ENCODE assay signal across 9 cellular contexts in the genomic region with DNA sequence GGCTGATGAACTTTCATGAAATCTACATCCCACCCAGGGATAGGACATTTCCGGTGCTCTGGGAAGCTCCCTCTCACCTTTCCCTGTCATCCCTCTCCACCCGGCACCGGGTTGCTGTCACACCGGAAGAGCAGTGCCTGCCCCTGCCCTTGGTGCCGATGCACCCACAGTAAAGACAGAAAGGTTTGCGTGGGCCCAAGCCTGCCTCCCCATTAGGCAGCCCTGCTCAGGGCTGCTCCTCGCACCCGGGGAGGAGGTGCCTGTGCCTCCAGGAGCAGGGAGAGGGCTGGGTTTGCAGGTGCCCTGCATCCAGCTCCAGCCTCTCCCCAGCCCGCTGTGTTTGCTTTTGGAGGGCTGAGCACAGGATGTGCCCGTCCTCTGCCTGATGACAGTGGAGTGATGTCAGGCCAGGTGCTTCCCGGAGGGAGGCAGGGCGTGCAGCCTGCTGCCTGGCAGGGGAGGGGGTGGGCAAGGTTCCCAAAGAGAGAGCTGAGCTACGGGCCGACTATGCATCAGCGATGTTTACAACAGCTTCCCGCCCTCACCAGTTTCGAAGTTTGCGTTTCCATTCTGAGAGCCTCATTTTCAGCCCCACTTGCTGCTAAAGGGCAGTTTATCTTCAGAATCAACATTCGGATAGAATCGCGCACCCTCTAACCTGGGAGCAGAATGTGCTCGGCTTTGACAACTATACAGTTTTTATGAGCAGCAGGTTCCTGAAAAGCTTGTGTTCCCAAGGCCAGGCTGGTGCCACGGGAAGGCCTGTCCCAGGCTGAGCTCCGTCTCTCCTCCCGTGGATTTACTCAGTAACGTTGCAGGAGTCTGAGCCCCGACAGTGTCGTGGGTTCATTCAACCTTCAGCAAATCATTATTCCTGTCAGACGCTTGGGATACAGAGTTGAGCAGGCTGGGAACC.
A peak's percentile ranks its signal among the peaks of the same experiment; 100 is the strongest.
DNase-seq lines count a peak whose midpoint lies in the region; ATAC-seq and TF ChIP-seq lines count a peak whose summit lies in the region.
"Had no signal": no experiment of that assay in that cellular context is flagged by ENCODE, and none has a peak within 500 bp of the region (broad histone marks: within the 10 kb centered on the region; RNA-seq: fewer than 3 reads in every experiment).

No MANE protein-coding gene starts in this region.

- peak in 2 of 5 donors; percentile 25 to 33 for DNase-seq in heart left ventricle
- DNase-seq in Right ventricle myocardium inferior (ENCODE audit: missing footprints): no peak
- DNase-seq in activated T-cell treated with anti-CD3 and anti-CD28 coated beads, Interleukin-2, amount 50 U/mL, for 4 hours: peak; percentile 11
- peak; percentile 53 for DNase-seq in iPS-NIHi11 (ENCODE audit: low spot score)
- DNase-seq in vagina (ENCODE audit: extremely low spot score in 2 of 2): no peak
- no peak for DNase-seq in progenitor cell of endocrine pancreas (ENCODE audit: low spot score, unreplicated experiment)
- no peak for DNase-seq in ascending aorta (ENCODE audit: low spot score in 2 of 2)
- DNase-seq: islet precursor cell had no signal

- H3K4me3 Mint-ChIP-seq in activated T-cell treated with anti-CD3 and anti-CD28 coated beads, Interleukin-2, amount 50 U/mL, for 4 hours: no peak overlapping the region
- no peak overlapping the region for H3K4me3 Mint-ChIP-seq in progenitor cell of endocrine pancreas (ENCODE audit: low read depth)

- ATAC-seq in heart left ventricle (peak in 3 of 4 donors; percentile 33 to 90 (median 35)), Right ventricle myocardium inferior (no peak), GM21737 (IDR thresholded peaks at IDR 0.05; ENCODE audit: unreplicated experiment) (no peak)
- ATAC-seq in activated T-cell treated with anti-CD3 and anti-CD28 coated beads, Interleukin-2, amount 50 U/mL, for 4 hours: peak; percentile 73 to 79

- H3K27me3 Mint-ChIP-seq in activated T-cell treated with anti-CD3 and anti-CD28 coated beads, Interleukin-2, amount 50 U/mL, for 4 hours (ENCODE audit: low read depth): peaks cover 2% of the 10 kb centered on the region
- peaks cover 40% of the 10 kb centered on the region for H3K27me3 Mint-ChIP-seq in progenitor cell of endocrine pancreas

- no peak overlapping the region for H3K4me3 ChIP-seq in heart left ventricle
- H3K4me3 ChIP-seq in vagina: no peak overlapping the region
- H3K4me3 ChIP-seq in ascending aorta: no peak overlapping the region

- peak overlapping the region in 2 of 12 donors; percentile 30 to 43 for H3K27ac ChIP-seq in heart left ventricle
- H3K27ac ChIP-seq in vagina: peak overlapping the region; percentile 22
- H3K27ac ChIP-seq in ascending aorta: no peak overlapping the region

- no peak for TF ChIP-seq CTCF in heart left ventricle (IDR thresholded peaks at IDR 0.05)
- TF ChIP-seq CTCF in vagina (IDR thresholded peaks at IDR 0.05): no peak
- no peak for TF ChIP-seq CTCF in progenitor cell of endocrine pancreas (IDR thresholded peaks at IDR 0.05; ENCODE audit: unreplicated experiment)
- TF ChIP-seq CTCF in ascending aorta (IDR thresholded peaks at IDR 0.05): no peak

- peaks cover 0 to 19% (median 0%) of the 10 kb centered on the region in 9 donors for H3K27me3 ChIP-seq in heart left ventricle
- no peaks in the 10 kb centered on the region for H3K27me3 ChIP-seq in vagina
- no peaks in the 10 kb centered on the region for H3K27me3 ChIP-seq in ascending aorta

- H3K9me3 ChIP-seq in heart left ventricle (no peaks in the 10 kb centered on the region), vagina (no peaks in the 10 kb centered on the region), ascending aorta (no peaks in the 10 kb centered on the region)

- H3K9me3 Mint-ChIP-seq in activated T-cell treated with anti-CD3 and anti-CD28 coated beads, Interleukin-2, amount 50 U/mL, for 4 hours: no peaks in the 10 kb centered on the region
- H3K9me3 Mint-ChIP-seq in progenitor cell of endocrine pancreas (ENCODE audit: low read depth): no peaks in the 10 kb centered on the region

- H3K4me1 ChIP-seq in heart left ventricle: peaks cover 0 to 17% (median 3%) of the 10 kb centered on the region in 12 donors
- peaks cover 8% of the 10 kb centered on the region for H3K4me1 ChIP-seq in vagina
- no peaks in the 10 kb centered on the region for H3K4me1 ChIP-seq in ascending aorta

- H3K36me3 ChIP-seq in heart left ventricle: no peaks in the 10 kb centered on the region
- no peaks in the 10 kb centered on the region for H3K36me3 ChIP-seq in vagina
- H3K36me3 ChIP-seq in ascending aorta: no peaks in the 10 kb centered on the region

- no peak overlapping the region for H3K27ac Mint-ChIP-seq in progenitor cell of endocrine pancreas

- H3K4me1 Mint-ChIP-seq in activated T-cell treated with anti-CD3 and anti-CD28 coated beads, Interleukin-2, amount 50 U/mL, for 4 hours (ENCODE audit: low read depth): peaks cover 40% of the 10 kb centered on the region
- peaks cover 8% of the 10 kb centered on the region for H3K4me1 Mint-ChIP-seq in progenitor cell of endocrine pancreas (ENCODE audit: low read depth)

- intact Hi-C loops in heart left ventricle (cut with DNase I): no loop called here
- intact Hi-C loops in Right ventricle myocardium inferior (cut with DNase I): no loop called here
- intact Hi-C loops in vagina (cut with DNase I): loop anchor here (10.0 kb wide), 1 partner anchor 103 kb away; no protein-coding TSS in a partner anchor
- intact Hi-C loops in ascending aorta (cut with DNase I): no loop called here

- no peaks in the 10 kb centered on the region for H3K36me3 Mint-ChIP-seq in activated T-cell treated with anti-CD3 and anti-CD28 coated beads, Interleukin-2, amount 50 U/mL, for 4 hours (ENCODE audit: insufficient read depth)
- no peaks in the 10 kb centered on the region for H3K36me3 Mint-ChIP-seq in progenitor cell of endocrine pancreas (ENCODE audit: insufficient read depth)

- TF ChIP-seq POLR2A in heart left ventricle (IDR thresholded peaks at IDR 0.05): no peak
- TF ChIP-seq POLR2A in vagina (IDR thresholded peaks at IDR 0.05): no peak

- 41 to 50% (median 46%) methylated on average over 28 to 29 of the region's 29 CpGs for WGBS in heart left ventricle, 4 donors

Comparison
In these comparisons a context has a peak if more than half of its experiments do, and no peak if none do; other contexts are left out.
1. ATAC-seq: peak in heart left ventricle (3 of 4) and activated T-cell treated with anti-CD3 and anti-CD28 coated beads, Interleukin-2, amount 50 U/mL, for 4 hours (2 of 2); none in Right ventricle myocardium inferior (single experiment) and GM21737 (single experiment).
2. DNase-seq: peak in activated T-cell treated with anti-CD3 and anti-CD28 coated beads, Interleukin-2, amount 50 U/mL, for 4 hours (single experiment) and iPS-NIHi11 (single experiment); none in Right ventricle myocardium inferior (single experiment), vagina (0 of 2), progenitor cell of endocrine pancreas (single experiment) and ascending aorta (0 of 2).